Comparison of ENCODE assay signal across 1 cellular context in the genomic region with DNA sequence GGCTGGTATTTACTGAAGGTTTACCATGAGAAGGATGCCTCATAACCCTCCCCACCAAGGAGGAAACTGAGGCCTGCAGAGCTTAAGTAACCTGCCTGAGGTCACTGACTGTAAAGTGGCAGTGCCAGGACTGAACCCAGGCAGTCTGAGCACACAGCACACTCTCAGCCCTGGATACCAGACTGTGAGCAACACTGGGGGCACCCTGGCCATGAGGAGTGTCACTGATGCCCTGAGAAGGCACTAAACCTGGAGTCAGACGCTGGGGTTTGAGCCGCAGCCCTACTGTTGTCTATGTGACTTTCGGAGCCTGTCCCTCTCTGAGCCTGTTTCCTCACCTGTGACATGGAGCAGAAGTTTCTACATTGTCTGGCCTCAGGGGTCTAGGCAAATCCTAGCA.
TF ChIP-seq lines count a peak whose summit lies in the region.

No MANE protein-coding gene starts in this region.

TF ChIP-seq in HCT116, 20 proteins besides CTCF, POLR2A, EP300 and RAD21 (continued from another document):
- TF ChIP-seq, protein P1, sequence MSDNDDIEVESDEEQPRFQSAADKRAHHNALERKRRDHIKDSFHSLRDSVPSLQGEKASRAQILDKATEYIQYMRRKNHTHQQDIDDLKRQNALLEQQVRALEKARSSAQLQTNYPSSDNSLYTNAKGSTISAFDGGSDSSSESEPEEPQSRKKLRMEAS (IDR thresholded peaks at IDR 0.05), result no peak
- TF ChIP-seq CBX3 (IDR thresholded peaks at IDR 0.05; ENCODE audit: low read depth) (no peak), TCF7L2 (IDR thresholded peaks at IDR 0.05; ENCODE audit: borderline replicate concordance, extremely low read depth, insufficient read depth, insufficient read length) (no peak), SP1 (IDR thresholded peaks at IDR 0.05; ENCODE audit: low read depth) (no peak), EGR1 (IDR thresholded peaks at IDR 0.05; ENCODE audit: low read depth) (no peak), ZFX (IDR thresholded peaks at IDR 0.05) (no peak), ELF1 (IDR thresholded peaks at IDR 0.05; ENCODE audit: borderline replicate concordance, low read depth) (no peak), POLR2AphosphoS5 (IDR thresholded peaks at IDR 0.05; ENCODE audit: low read depth, low read length) (no peak), SIN3A (IDR thresholded peaks at IDR 0.05; ENCODE audit: low read depth) (no peak), CEBPB (IDR thresholded peaks at IDR 0.05; ENCODE audit: low read depth) (no peak), SRF (IDR thresholded peaks at IDR 0.05; ENCODE audit: low read depth) (no peak), YY1 (IDR thresholded peaks at IDR 0.05; ENCODE audit: extremely low read depth, insufficient replicate concordance, low read depth, low read length) (no peak), ZNF274 (IDR thresholded peaks at IDR 0.05; ENCODE audit: low read depth, low read length) (no peak)
- TF ChIP-seq, protein P2, sequence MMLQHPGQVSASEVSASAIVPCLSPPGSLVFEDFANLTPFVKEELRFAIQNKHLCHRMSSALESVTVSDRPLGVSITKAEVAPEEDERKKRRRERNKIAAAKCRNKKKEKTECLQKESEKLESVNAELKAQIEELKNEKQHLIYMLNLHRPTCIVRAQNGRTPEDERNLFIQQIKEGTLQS (IDR thresholded peaks at IDR 0.05), result no peak
